In genomic region chr17:1177099-1177996, GRCh38 we compare ENCODE assay signal across 10 cellular contexts. TPM values are rescaled to one million over a fixed set of nuclear protein-coding genes. Genes with fewer than 3 reads are reported as not detected.
DNase-seq lines count a peak whose midpoint lies in the region; ATAC-seq and TF ChIP-seq lines count a peak whose summit lies in the region.
"Had no signal": no experiment of that assay in that cellular context is flagged by ENCODE, and none has a peak within 500 bp of the region (broad histone marks: within the 10 kb centered on the region; RNA-seq: fewer than 3 reads in every experiment).

No MANE protein-coding gene starts in this region.

- no peaks in the 10 kb centered on the region for H3K9me3 Mint-ChIP-seq in activated CD4-positive, alpha-beta memory T cell treated with anti-CD3 and anti-CD28 coated beads for 36 hours
- H3K9me3 Mint-ChIP-seq in activated CD4-positive, alpha-beta memory T cell treated with anti-CD3 and anti-CD28 coated beads, Interleukin-2, amount 10 ng/mL, durations not matched to agents 7 days and 5 days = no peaks in the 10 kb centered on the region
- H3K9me3 Mint-ChIP-seq in glutamatergic neuron (ENCODE audit: unreplicated experiment) = peaks cover 19% of the 10 kb centered on the region
- H3K9me3 Mint-ChIP-seq in stimulated activated naive B cell treated with anti-CD40 and anti-IgM and Interleukin-4, amounts not matched to agents 10 μg/mL and 1 μg/mL and 100 μg/mL, for 72 hours = no peaks in the 10 kb centered on the region

- no peaks in the 10 kb centered on the region for H3K4me1 ChIP-seq in colonic mucosa

- no peak overlapping the region for H3K9ac ChIP-seq in colonic mucosa (ENCODE audit: low read depth in 2 of 2, low read length in 2 of 2)

- POLR2A ChIA-PET in activated CD4-positive, alpha-beta memory T cell treated with anti-CD3 and anti-CD28 coated beads for 36 hours (lab: Charles Lee) = no interaction called here
- POLR2A ChIA-PET in activated CD4-positive, alpha-beta memory T cell treated with anti-CD3 and anti-CD28 coated beads, Interleukin-2, amount 10 ng/mL, durations not matched to agents 7 days and 5 days (lab: Charles Lee) = no interaction called here

- no peaks in the 10 kb centered on the region for H3K36me3 ChIP-seq in colonic mucosa

- no peak overlapping the region for H3K27ac ChIP-seq in colonic mucosa

- H3K4me3 ChIP-seq in colonic mucosa = no peak overlapping the region

- CTCF ChIA-PET in activated CD4-positive, alpha-beta memory T cell treated with anti-CD3 and anti-CD28 coated beads for 36 hours (lab: Charles Lee) = interaction anchor here (1.3 to 4.1 kb wide), 5 partner anchors 9 to 119 kb away, joined by 4 to 19 read pairs (median 5); no protein-coding TSS in a partner anchor
- CTCF ChIA-PET in activated CD4-positive, alpha-beta memory T cell treated with anti-CD3 and anti-CD28 coated beads, Interleukin-2, amount 10 ng/mL, durations not matched to agents 7 days and 5 days (lab: Charles Lee) = interaction anchor here (0.6 to 1.8 kb wide), 3 partner anchors 20 to 204 kb away, joined by 3 to 6 read pairs (median 4); no protein-coding TSS in a partner anchor

- intact Hi-C loops in activated CD4-positive, alpha-beta memory T cell treated with anti-CD3 and anti-CD28 coated beads for 36 hours (cut with micrococcal nuclease) = no loop called here
- intact Hi-C loops in colonic mucosa (cut with DNase I) = no loop called here

- H3K9me3 ChIP-seq in colonic mucosa = no peaks in the 10 kb centered on the region

- no peak for ATAC-seq in stimulated activated naive B cell treated with anti-CD40 and anti-IgM and Interleukin-4, amounts not matched to agents 10 μg/mL and 1 μg/mL and 100 μg/mL, for 72 hours (replicated peaks)

- no peaks in the 10 kb centered on the region for H3K27me3 Mint-ChIP-seq in activated CD4-positive, alpha-beta memory T cell treated with anti-CD3 and anti-CD28 coated beads for 36 hours
- peaks cover 10% of the 10 kb centered on the region for H3K27me3 Mint-ChIP-seq in activated CD4-positive, alpha-beta memory T cell treated with anti-CD3 and anti-CD28 coated beads, Interleukin-2, amount 10 ng/mL, durations not matched to agents 7 days and 5 days
- peaks cover 17% of the 10 kb centered on the region for H3K27me3 Mint-ChIP-seq in glutamatergic neuron (ENCODE audit: unreplicated experiment)
- H3K27me3 Mint-ChIP-seq in stimulated activated naive B cell treated with anti-CD40 and anti-IgM and Interleukin-4, amounts not matched to agents 10 μg/mL and 1 μg/mL and 100 μg/mL, for 72 hours = no peaks in the 10 kb centered on the region

- H3K4me3 Mint-ChIP-seq in activated CD4-positive, alpha-beta memory T cell treated with anti-CD3 and anti-CD28 coated beads for 36 hours = peak overlapping the region; percentile 3
- H3K4me3 Mint-ChIP-seq in activated CD4-positive, alpha-beta memory T cell treated with anti-CD3 and anti-CD28 coated beads, Interleukin-2, amount 10 ng/mL, durations not matched to agents 7 days and 5 days = no peak overlapping the region
- H3K4me3 Mint-ChIP-seq in glutamatergic neuron (ENCODE audit: unreplicated experiment) = peak overlapping the region; percentile 87
- peak overlapping the region; percentile 6 to 41 for H3K4me3 Mint-ChIP-seq in stimulated activated naive B cell treated with anti-CD40 and anti-IgM and Interleukin-4, amounts not matched to agents 10 μg/mL and 1 μg/mL and 100 μg/mL, for 72 hours

- no peak overlapping the region for H3K27ac Mint-ChIP-seq in activated CD4-positive, alpha-beta memory T cell treated with anti-CD3 and anti-CD28 coated beads for 36 hours
- no peak overlapping the region for H3K27ac Mint-ChIP-seq in activated CD4-positive, alpha-beta memory T cell treated with anti-CD3 and anti-CD28 coated beads, Interleukin-2, amount 10 ng/mL, durations not matched to agents 7 days and 5 days
- H3K27ac Mint-ChIP-seq in glutamatergic neuron (ENCODE audit: unreplicated experiment) = peak overlapping the region; percentile 91
- no peak overlapping the region for H3K27ac Mint-ChIP-seq in stimulated activated naive B cell treated with anti-CD40 and anti-IgM and Interleukin-4, amounts not matched to agents 10 μg/mL and 1 μg/mL and 100 μg/mL, for 72 hours

- H3K4me1 Mint-ChIP-seq in activated CD4-positive, alpha-beta memory T cell treated with anti-CD3 and anti-CD28 coated beads for 36 hours (ENCODE audit: low read depth) = no peaks in the 10 kb centered on the region
- peaks cover 3% of the 10 kb centered on the region for H3K4me1 Mint-ChIP-seq in activated CD4-positive, alpha-beta memory T cell treated with anti-CD3 and anti-CD28 coated beads, Interleukin-2, amount 10 ng/mL, durations not matched to agents 7 days and 5 days
- peaks cover 34% of the 10 kb centered on the region for H3K4me1 Mint-ChIP-seq in glutamatergic neuron (ENCODE audit: low read depth, unreplicated experiment)
- peaks cover 26 to 60% of the 10 kb centered on the region in 2 donors for H3K4me1 Mint-ChIP-seq in stimulated activated naive B cell treated with anti-CD40 and anti-IgM and Interleukin-4, amounts not matched to agents 10 μg/mL and 1 μg/mL and 100 μg/mL, for 72 hours

- DNase-seq in activated CD4-positive, alpha-beta memory T cell treated with anti-CD3 and anti-CD28 coated beads for 36 hours = no peak
- no peak for DNase-seq in activated CD4-positive, alpha-beta memory T cell treated with anti-CD3 and anti-CD28 coated beads, Interleukin-2, amount 10 ng/mL, durations not matched to agents 7 days and 5 days
- DNase-seq in UCSD-AML1 (lab: John Stamatoyannopoulos, UW; ENCODE audit: unreplicated experiment) (peak; percentile 56), glutamatergic neuron (peak; percentile 49), NCI-H345 (lab: John Stamatoyannopoulos, UW) (no peak), colonic mucosa (no peak), H4 (ENCODE audit: low spot score) (no peak)
- no peak for DNase-seq in stimulated activated naive B cell treated with anti-CD40 and anti-IgM and Interleukin-4, amounts not matched to agents 10 μg/mL and 1 μg/mL and 100 μg/mL, for 72 hours
- DNase-seq: activated CD4-positive, alpha-beta T cell treated with anti-CD3 and anti-CD28 coated beads, Interleukin-2, amount 50 U/mL, for 1 hour; NCI-H2227 treated with DMSO at 0.1 percent for 48 hours had no signal

- no peak for TF ChIP-seq CTCF in glutamatergic neuron (IDR thresholded peaks at IDR 0.05; ENCODE audit: partially characterized antibody, unreplicated experiment)
- no peak for TF ChIP-seq CTCF in colonic mucosa (IDR thresholded peaks at IDR 0.05)

- no peaks in the 10 kb centered on the region for H3K36me3 Mint-ChIP-seq in activated CD4-positive, alpha-beta memory T cell treated with anti-CD3 and anti-CD28 coated beads for 36 hours
- H3K36me3 Mint-ChIP-seq in activated CD4-positive, alpha-beta memory T cell treated with anti-CD3 and anti-CD28 coated beads, Interleukin-2, amount 10 ng/mL, durations not matched to agents 7 days and 5 days (ENCODE audit: low read depth) = no peaks in the 10 kb centered on the region
- H3K36me3 Mint-ChIP-seq in glutamatergic neuron (ENCODE audit: unreplicated experiment) = no peaks in the 10 kb centered on the region
- H3K36me3 Mint-ChIP-seq in stimulated activated naive B cell treated with anti-CD40 and anti-IgM and Interleukin-4, amounts not matched to agents 10 μg/mL and 1 μg/mL and 100 μg/mL, for 72 hours = peaks cover 15 to 16% of the 10 kb centered on the region in 2 donors

- H3K27me3 ChIP-seq in colonic mucosa = no peaks in the 10 kb centered on the region

RNA-seq across cellular contexts. Expression of gene ABR, which starts 2.4 kb away (rescaled TPM):
- total RNA-seq in activated CD4-positive, alpha-beta memory T cell treated with anti-CD3 and anti-CD28 coated beads for 36 hours = 10 to 100 TPM; 50.3 to 54.5 TPM
- total RNA-seq in activated CD4-positive, alpha-beta memory T cell treated with anti-CD3 and anti-CD28 coated beads, Interleukin-2, amount 10 ng/mL, durations not matched to agents 7 days and 5 days = 100 to 1,000 TPM; 144 to 145 TPM
- total RNA-seq in glutamatergic neuron (ENCODE audit: unreplicated experiment) = 219 TPM
- total RNA-seq in colonic mucosa = 100 to 1,000 TPM; 243 to 326 TPM
- total RNA-seq in H4 (2014; rRNA removed; shearing (Covaris generic)) = 33.3 and 40.0 TPM in 2 replicates

Comparison
In these comparisons a context has a peak if more than half of its experiments do, and no peak if none do; other contexts are left out.
1. DNase-seq: peak in UCSD-AML1 (single experiment) and glutamatergic neuron (single experiment); none in activated CD4-positive, alpha-beta memory T cell treated with anti-CD3 and anti-CD28 coated beads for 36 hours (single experiment), activated CD4-positive, alpha-beta memory T cell treated with anti-CD3 and anti-CD28 coated beads, Interleukin-2, amount 10 ng/mL, durations not matched to agents 7 days and 5 days (single experiment), stimulated activated naive B cell treated with anti-CD40 and anti-IgM and Interleukin-4, amounts not matched to agents 10 μg/mL and 1 μg/mL and 100 μg/mL, for 72 hours (single experiment), NCI-H345 (single experiment), colonic mucosa (single experiment) and H4 (single experiment).